ENCODE assay signal across 8 cellular contexts in the genomic region with DNA sequence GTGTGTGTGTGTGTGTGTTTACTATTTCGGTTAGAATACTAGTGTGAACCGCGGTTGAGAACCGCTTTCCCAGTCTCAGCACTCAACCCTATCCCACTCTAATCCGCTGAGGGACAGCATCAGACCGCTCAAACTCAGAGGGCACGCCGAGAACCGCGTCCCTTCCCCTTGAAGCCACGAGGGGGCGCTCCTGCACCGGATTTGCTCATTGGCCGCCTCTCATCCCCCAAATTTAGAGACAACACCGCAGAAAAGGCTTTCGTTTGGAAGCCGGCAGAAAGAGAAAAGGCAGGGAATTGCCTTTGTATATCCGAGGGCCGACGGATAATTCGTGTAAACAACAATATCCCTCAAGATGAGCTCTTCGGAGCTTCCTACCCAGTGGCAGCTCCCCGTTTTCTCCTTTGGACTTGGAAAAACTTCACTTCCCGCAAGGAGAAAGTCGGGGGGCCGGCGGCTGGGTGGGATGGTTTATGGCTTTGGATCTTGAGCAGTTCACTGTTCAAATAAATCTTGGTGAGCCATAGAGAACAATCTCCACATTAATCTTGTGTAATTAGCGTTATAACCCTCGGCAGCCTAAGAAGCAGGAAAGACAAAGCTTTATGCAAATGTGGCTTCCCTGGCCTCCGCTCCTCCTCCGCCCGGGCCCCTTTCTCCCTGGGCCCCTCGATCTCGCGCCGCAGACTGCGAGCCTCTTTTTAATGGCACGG.
DNase-seq lines count a peak whose midpoint lies in the region; ATAC-seq, FAIRE-seq and TF ChIP-seq lines count a peak whose summit lies in the region.

No MANE protein-coding gene starts in this region.

- CTCF ChIA-PET in RWPE1 (lab: Yijun Ruan, JAX): interaction anchor here (0.6 to 1.3 kb wide), 22 partner anchors 41 to 1746 kb away, joined by 3 to 8 read pairs (median 3); partner anchors contain the start of gene ISL1

- H3K4me3 ChIP-seq in GM23248: peak overlapping the region; percentile 79
- peak overlapping the region; percentile 85 for H3K4me3 ChIP-seq in Karpas-422 (ENCODE audit: low read length)
- peak overlapping the region; percentile 69 for H3K4me3 ChIP-seq in thoracic aorta

- H3K27ac ChIP-seq in GM23248 (no peak overlapping the region), Karpas-422 (ENCODE audit: low read length) (no peak overlapping the region), RWPE1 (no peak overlapping the region), thoracic aorta (no peak overlapping the region)

- H3K79me2 ChIP-seq in GM23248 (ENCODE audit: insufficient read depth): no peaks in the 10 kb centered on the region
- H3K79me2 ChIP-seq in Karpas-422 (ENCODE audit: low read length): no peaks in the 10 kb centered on the region

- H3K9me3 ChIP-seq in GM23248 (ENCODE audit: low read depth): no peaks in the 10 kb centered on the region
- H3K9me3 ChIP-seq in Karpas-422 (ENCODE audit: low read length): no peaks in the 10 kb centered on the region
- no peaks in the 10 kb centered on the region for H3K9me3 ChIP-seq in thoracic aorta

- H3K9me2 ChIP-seq in GM23248 (ENCODE audit: insufficient read depth): no peaks in the 10 kb centered on the region
- H3K9me2 ChIP-seq in Karpas-422 (replicated peaks; ENCODE audit: insufficient read depth, low read length): no peaks in the 10 kb centered on the region

- POLR2A ChIA-PET in RWPE1 (lab: Yijun Ruan, JAX; ENCODE audit: low non-redundant PET): no interaction called here

- WGBS in GM23248 (ENCODE audit: low coverage in 1 of 2, low lambda C conversion rate in 2 of 2, missing lambda C conversion rate in 2 of 2), 2 experiments: 2% methylated on average over 38 of the region's 38 CpGs

- no peaks in the 10 kb centered on the region for H3K4me1 ChIP-seq in GM23248 (ENCODE audit: insufficient read depth)
- peaks cover 7% of the 10 kb centered on the region for H3K4me1 ChIP-seq in Karpas-422 (ENCODE audit: low read length)
- peaks cover 13 to 28% of the 10 kb centered on the region in 2 donors for H3K4me1 ChIP-seq in thoracic aorta (ENCODE audit: control insufficient read depth in 1 of 2, low read depth in 2 of 2)

- ATAC-seq in thoracic aorta (ENCODE audit: insufficient number of reproducible peaks, low FRiP score, low read depth): no peak

- no peaks in the 10 kb centered on the region for H4K20me1 ChIP-seq in GM23248 (ENCODE audit: insufficient read depth)
- no peaks in the 10 kb centered on the region for H4K20me1 ChIP-seq in Karpas-422 (ENCODE audit: insufficient read depth, low read depth, low read length)

- no peak for FAIRE-seq in frontal cortex (lab: Jason Lieb, UNC)

- in situ Hi-C loops in GM23248 (cut with MboI): loop anchor here (10.0 kb wide), 1 partner anchor 1692 kb away; no protein-coding TSS in a partner anchor

- H2AFZ ChIP-seq in GM23248 (peak overlapping the region; percentile 92), Karpas-422 (ENCODE audit: low read length) (peak overlapping the region; percentile 100)

- H3F3A ChIP-seq in GM23248 (ENCODE audit: insufficient read depth): no peaks in the 10 kb centered on the region

- TF ChIP-seq CTCF in RWPE1 (conservative IDR thresholded peaks at IDR 0.05; ENCODE audit: low read depth): peak; percentile 99
- TF ChIP-seq CTCF in thoracic aorta (IDR thresholded peaks at IDR 0.05): peak; percentile 58

- H3K27me3 ChIP-seq in GM23248 (replicated peaks; ENCODE audit: insufficient read depth) (peaks cover 40% of the 10 kb centered on the region), Karpas-422 (ENCODE audit: low read length) (no peaks in the 10 kb centered on the region), thoracic aorta (replicated peaks; ENCODE audit: insufficient read depth) (peaks cover 19% of the 10 kb centered on the region)

- H3K9ac ChIP-seq in GM23248 (no peak overlapping the region), Karpas-422 (ENCODE audit: low read length) (peak overlapping the region; percentile 63)

- no peaks in the 10 kb centered on the region for H3K36me3 ChIP-seq in GM23248 (ENCODE audit: low read depth)
- H3K36me3 ChIP-seq in Karpas-422 (ENCODE audit: insufficient read depth, low read length): no peaks in the 10 kb centered on the region
- no peaks in the 10 kb centered on the region for H3K36me3 ChIP-seq in thoracic aorta

- peak overlapping the region; percentile 95 for H3K4me2 ChIP-seq in GM23248 (ENCODE audit: unreplicated experiment)
- H3K4me2 ChIP-seq in Karpas-422 (ENCODE audit: low read depth, low read length, poor library complexity, severe bottlenecking): peak overlapping the region; percentile 98

- DNase-seq in EH (ENCODE audit: low read depth) (peak; percentile 61), GM23248 (peak; percentile 65), Karpas-422 (peak; percentile 90), RWPE1 (ENCODE audit: low spot score) (peak; percentile 89), activated gamma-delta T cell (lab: John Stamatoyannopoulos, UW) (peak; percentile 6), frontal cortex (ENCODE audit: low spot score in 2 of 2) (peak; percentile 79 to 80), nucleus accumbens (lab: John Stamatoyannopoulos, UW) (peak in 51 of 56 donors; percentile 13 to 94 (median 73)), thoracic aorta (ENCODE audit: low spot score) (no peak)
